In genomic region chr1:18327650-18328049, GRCh38 we compare ENCODE assay signal across 27 cellular contexts.
DNase-seq lines count a peak whose midpoint lies in the region; ATAC-seq, FAIRE-seq and TF ChIP-seq lines count a peak whose summit lies in the region.
"Had no signal": no experiment of that assay in that cellular context is flagged by ENCODE, and none has a peak within 500 bp of the region (broad histone marks: within the 10 kb centered on the region; RNA-seq: fewer than 3 reads in every experiment).

No MANE protein-coding gene starts in this region.

- TF ChIP-seq EP300 in A549 (IDR thresholded peaks at IDR 0.05) (no peak), K562 (IDR thresholded peaks at IDR 0.05; ENCODE audit: low read length) (no peak)

- H3K9ac ChIP-seq in SK-N-MC (ENCODE audit: insufficient read length) (no peak overlapping the region), K562 (ENCODE audit: insufficient read depth in 1 of 2, low read depth in 2 of 2, low read length in 2 of 2) (no peak overlapping the region)
- H3K9ac ChIP-seq: BLaER1 had no signal

- H2AFZ ChIP-seq in K562 (ENCODE audit: low read depth, low read length): no peak overlapping the region

- FAIRE-seq in A549 (lab: Jason Lieb, UNC) (no peak), K562 (lab: Jason Lieb, UNC) (no peak)
- FAIRE-seq: A204.1, GM12878, GM12892, GM18507 had no signal

- DNase-seq in A549 (ENCODE audit: low read depth in 1 of 2, low spot score in 1 of 2) (no peak), A673 (ENCODE audit: low spot score) (no peak), SK-N-MC (ENCODE audit: low read depth, low spot score) (no peak), K562 (ENCODE audit: extremely low read depth in 1 of 4, low spot score in 3 of 4) (no peak), dermis blood vessel endothelial cell (no peak)
- DNase-seq in stimulated activated CD4-positive, alpha-beta T cell treated with anti-CD3 and anti-CD28 coated beads, Interleukin-4, amount 100 ng/mL, for 24 hours: no peak
- DNase-seq: 8988T; ACHN; BE2C; C1 segment of cervical spinal cord; CD4-positive, alpha-beta memory T cell; CD4-positive, CD25-positive, alpha-beta regulatory T cell; CD8-positive, alpha-beta memory T cell; COR-L47; DMS 273 treated with DMSO at 0.1 percent for 48 hours; DMS153; DMS53; DMS79; DND-41; EL; GDM1 had no signal

- no peaks in the 10 kb centered on the region for H3K9me1 ChIP-seq in K562 (ENCODE audit: control insufficient read depth, insufficient read depth, low read length)

- 0% methylated on average over 2 of the region's 2 CpGs for WGBS in A549 (ENCODE audit: missing lambda C conversion rate)
- 0% methylated on average over 2 of the region's 2 CpGs for WGBS in K562 (ENCODE audit: insufficient coverage, low coverage, missing lambda C conversion rate)

- no peaks in the 10 kb centered on the region for H3K79me2 ChIP-seq in K562 (ENCODE audit: control insufficient read depth, insufficient read depth, low read length)

- no peaks in the 10 kb centered on the region for H3K4me1 ChIP-seq in A549
- H3K4me1 ChIP-seq in A673 (ENCODE audit: insufficient read depth, low read length, poor library complexity, severe bottlenecking): peaks cover 29% of the 10 kb centered on the region
- H3K4me1 ChIP-seq in K562 (replicated peaks in 1 of 2; ENCODE audit: control insufficient read depth in 2 of 2, insufficient read depth in 2 of 2, low read length in 2 of 2): no peaks in the 10 kb centered on the region
- H3K4me1 ChIP-seq: BE2C had no signal

- POLR2A ChIA-PET in A549 (lab: Yijun Ruan, JAX) (no interaction called here), A673 (lab: Charles Lee; ENCODE audit: low non-redundant PET) (no interaction called here), K562 (lab: Yijun Ruan, JAX) (no interaction called here)

- TF ChIP-seq CTCF in A549 (IDR thresholded peaks at IDR 0.05) (no peak), A673 (conservative IDR thresholded peaks at IDR 0.05; ENCODE audit: low read depth, low read length) (no peak), K562 (IDR thresholded peaks at IDR 0.05 in 2 of 3, conservative IDR thresholded peaks at IDR 0.05 in 1 of 3; ENCODE audit: insufficient read depth in 2 of 3, low read depth in 1 of 3, low read length in 3 of 3) (no peak)

- in situ Hi-C loops in K562 (cut with MboI): no loop called here

- H3K36me3 ChIP-seq in A673 (ENCODE audit: insufficient read depth, low read length, poor library complexity, severe bottlenecking): no peaks in the 10 kb centered on the region
- no peaks in the 10 kb centered on the region for H3K36me3 ChIP-seq in SK-N-MC (ENCODE audit: insufficient read depth, low read length)
- no peaks in the 10 kb centered on the region for H3K36me3 ChIP-seq in K562 (ENCODE audit: control insufficient read depth, insufficient read depth, low read length)
- H3K36me3 ChIP-seq: BE2C, BLaER1 had no signal

- H3K27ac ChIP-seq in A549 (no peak overlapping the region), A673 (ENCODE audit: low read depth, low read length, poor library complexity, severe bottlenecking) (peak overlapping the region; percentile 64), SK-N-MC (peak overlapping the region; percentile 94), K562 (ENCODE audit: extremely low read depth, low read depth, low read length) (no peak overlapping the region)
- H3K27ac ChIP-seq: BLaER1 had no signal

- H3K4me3 ChIP-seq in A549 (no peak overlapping the region), A673 (ENCODE audit: low read depth, low read length, poor library complexity, severe bottlenecking) (no peak overlapping the region), SK-N-MC (peak overlapping the region; percentile 51), K562 (no peak overlapping the region)
- H3K4me3 ChIP-seq: BLaER1, GM12878 had no signal

- no TSS peak for BruUV-seq in A673 (replicated peaks; lab: Mats Ljungman, UMichigan)
- BruUV-seq in K562 (replicated peaks; lab: Mats Ljungman, UMichigan): no TSS peak

- no peaks in the 10 kb centered on the region for H4K20me1 ChIP-seq in K562 (replicated peaks; ENCODE audit: control insufficient read depth, insufficient read depth, low read length)
- H4K20me1 ChIP-seq: BLaER1 had no signal

- TF ChIP-seq POLR2A in A549 (IDR thresholded peaks at IDR 0.05; ENCODE audit: low read length): no peak
- TF ChIP-seq POLR2A in K562 (conservative IDR thresholded peaks at IDR 0.05): no peak

- H3K9me3 ChIP-seq in A549 (no peaks in the 10 kb centered on the region), A673 (ENCODE audit: low read depth, low read length, poor library complexity, severe bottlenecking) (no peaks in the 10 kb centered on the region), SK-N-MC (ENCODE audit: low read depth, low read length) (no peaks in the 10 kb centered on the region), K562 (replicated peaks; ENCODE audit: control insufficient read depth, insufficient read depth, low read depth, low read length) (no peaks in the 10 kb centered on the region)
- H3K9me3 ChIP-seq: BE2C, BLaER1 had no signal

- no peak for TF ChIP-seq RAD21 in A549 (conservative IDR thresholded peaks at IDR 0.05 in 1 of 2, IDR thresholded peaks at IDR 0.05 in 1 of 2)
- no peak for TF ChIP-seq RAD21 in K562 (CRISPR knock-in tag; conservative IDR thresholded peaks at IDR 0.05 in 1 of 2, IDR thresholded peaks at IDR 0.05 in 1 of 2)

- no peaks in the 10 kb centered on the region for H3K27me3 ChIP-seq in A673 (replicated peaks; ENCODE audit: insufficient read depth, low read depth, low read length, poor library complexity)
- H3K27me3 ChIP-seq in K562 (ENCODE audit: control insufficient read depth in 2 of 2, insufficient read depth in 2 of 2, low read length in 2 of 2): peaks cover 0 to 29% of the 10 kb centered on the region in 2 experiments; a peak in 1 of 5 replicates
- H3K27me3 ChIP-seq: BE2C, BLaER1 had no signal

- ATAC-seq in A549: no peak
- no peak for ATAC-seq in K562
- no peak for ATAC-seq in GM21423 (IDR thresholded peaks at IDR 0.05; ENCODE audit: unreplicated experiment)
- ATAC-seq: GM12878 had no signal

- H3K4me2 ChIP-seq in A549: no peak overlapping the region
- no peak overlapping the region for H3K4me2 ChIP-seq in K562 (ENCODE audit: insufficient read depth, low read length)
- H3K4me2 ChIP-seq: BLaER1 had no signal

- CTCF ChIA-PET in A549 (lab: Yijun Ruan, JAX): interaction anchor here (1.0 to 1.2 kb wide), 2 partner anchors 27 to 254 kb away, joined by 3 read pairs; no protein-coding TSS in a partner anchor
- CTCF ChIA-PET in A673 (lab: Charles Lee): no interaction called here
- CTCF ChIA-PET in K562 (lab: Yijun Ruan, JAX; ENCODE audit: low intra/inter-chr PET ratio): interaction anchor here (0.6 kb wide), 1 partner anchor 1030 kb away, joined by 3 read pairs; no protein-coding TSS in a partner anchor

- intact Hi-C loops in A673 (cut with micrococcal nuclease; ENCODE audit: unreplicated experiment) (no loop called here), K562 (cut with micrococcal nuclease) (loop anchor here (10.0 kb wide), 1 partner anchor 247 kb away; no protein-coding TSS in a partner anchor)

TF ChIP-seq in A549, 52 proteins besides CTCF, POLR2A, EP300 and RAD21:
- TF ChIP-seq HMGXB4 (CRISPR knock-in tag; IDR thresholded peaks at IDR 0.05; ENCODE audit: borderline replicate concordance): no peak
- TF ChIP-seq MAFK (IDR thresholded peaks at IDR 0.05; ENCODE audit: partially characterized antibody): peak; percentile 39

TF ChIP-seq in K562, 482 proteins besides CTCF, POLR2A, EP300 and RAD21:
- peak; percentile 46; the same call in 1 of the 2 replicates for TF ChIP-seq C11orf30 (IDR thresholded peaks at IDR 0.05; ENCODE audit: low read depth)
- peak; percentile 76 for TF ChIP-seq ZNF316 (IDR thresholded peaks at IDR 0.05)
- 0 out of 2 replicates have a peak, but pooled peaks have one; percentile 18 for TF ChIP-seq MAFG (tag; conservative IDR thresholded peaks at IDR 0.05)
- no peak for TF ChIP-seq HBP1 (CRISPR knock-in tag; IDR thresholded peaks at IDR 0.05)
- no peak for TF ChIP-seq ZBTB43 (CRISPR knock-in tag; IDR thresholded peaks at IDR 0.05)
- TF ChIP-seq MAFK (IDR thresholded peaks at IDR 0.05; ENCODE audit: low read length): 0 out of 2 replicates have a peak, but pooled peaks have one; percentile 1
- no peak for TF ChIP-seq CREBBP (IDR thresholded peaks at IDR 0.05; ENCODE audit: low read depth, low read length)
- no peak for TF ChIP-seq DEAF1 (CRISPR knock-in tag; IDR thresholded peaks at IDR 0.05)
- TF ChIP-seq HNRNPLL (IDR thresholded peaks at IDR 0.05; ENCODE audit: low read depth, low read length, poor library complexity, severe bottlenecking): no peak

Comparison
In these comparisons a context has a peak if more than half of its experiments do, and no peak if none do; other contexts are left out.
1. H3K27ac ChIP-seq: peak in A673 (single experiment) and SK-N-MC (single experiment); none in A549 (0 of 2) and K562 (single experiment).
2. Of the 35 proteins assayed by ChIP-seq in both K562 and A549: peak only in K562: none; only in A549: none; in both: MAFK; in neither: 34.